Comparison of ENCODE assay signal across 8 cellular contexts in genomic region chr1:151199860-151200581, GRCh38. TPM values are rescaled to one million over a fixed set of nuclear protein-coding genes. Genes with fewer than 3 reads are reported as not detected.
DNase-seq lines count a peak whose midpoint lies in the region; ATAC-seq and TF ChIP-seq lines count a peak whose summit lies in the region.

No MANE protein-coding gene starts in this region.

- H2AFZ ChIP-seq in trophoblast cell (ENCODE audit: insufficient read depth, low read length, poor library complexity), result no peak overlapping the region

- H3K36me3 ChIP-seq in trophoblast cell (ENCODE audit: control insufficient read depth in 1 of 2, insufficient read depth in 2 of 2, low read length in 2 of 2), result peaks cover 10 to 16% of the 10 kb centered on the region in 2 experiments

- peak overlapping the region; percentile 19 for H4K8ac ChIP-seq in trophoblast cell (ENCODE audit: low read depth, low read length)

- H3K4me3 ChIP-seq in AG04449 (ENCODE audit: low read depth, low read length) (peak overlapping the region; percentile 93), HL-60 (replicated peaks; ENCODE audit: insufficient read depth, low read length) (peak overlapping the region; percentile 98), fibroblast of the aortic adventitia (ENCODE audit: low read depth, low read length) (peak overlapping the region; percentile 99), trophoblast cell (ENCODE audit: low read depth, low read length) (peak overlapping the region; percentile 64)

- H3K79me1 ChIP-seq in trophoblast cell (ENCODE audit: low read length), result peaks cover 16% of the 10 kb centered on the region

- POLR2A ChIA-PET in AG04449 (lab: Yijun Ruan, JAX), result interaction anchor here (0.7 to 2.1 kb wide), 5 partner anchors 10 to 81 kb away, joined by 3 to 6 read pairs (median 3); partner anchors contain the start of gene VPS72

- H3K4me2 ChIP-seq in trophoblast cell (ENCODE audit: low read length), result peak overlapping the region; percentile 96

- peak overlapping the region; percentile 79 for H2AK5ac ChIP-seq in trophoblast cell (ENCODE audit: low read length)

- peak overlapping the region; percentile 72 for H2BK12ac ChIP-seq in trophoblast cell (ENCODE audit: low read length)

- CTCF ChIA-PET in AG04449 (lab: Yijun Ruan, JAX), result interaction anchor here (0.7 to 2.2 kb wide), 2 partner anchors 51 to 141 kb away, joined by 3 to 9 read pairs; no protein-coding TSS in a partner anchor

- ATAC-seq in GM21825 (IDR thresholded peaks at IDR 0.05; ENCODE audit: unreplicated experiment), result no peak
- no peak for ATAC-seq in HG02588 (IDR thresholded peaks at IDR 0.05; ENCODE audit: unreplicated experiment)

- no CpG with 5 or more reads among the region's 12 CpGs for WGBS in trophoblast cell (ENCODE audit: extremely low coverage, insufficient coverage, insufficient read length)

- H3K4ac ChIP-seq in trophoblast cell (ENCODE audit: low read depth, low read length), result peak overlapping the region; percentile 82

- H3K9me3 ChIP-seq in trophoblast cell (ENCODE audit: insufficient read depth, low read depth, low read length), result no peaks in the 10 kb centered on the region

- peak overlapping the region; percentile 81; the same call in 1 of the 2 replicates for H3K27ac ChIP-seq in HL-60 (replicated peaks)
- peak overlapping the region; percentile 67 for H3K27ac ChIP-seq in trophoblast cell (ENCODE audit: low read depth, low read length)

- peak overlapping the region; percentile 43 for H2BK120ac ChIP-seq in trophoblast cell (ENCODE audit: insufficient read depth, low read length, poor library complexity)

- peak overlapping the region; percentile 88 for H2BK5ac ChIP-seq in trophoblast cell (ENCODE audit: low read depth, low read length, poor library complexity)

- peak overlapping the region; percentile 90 for H3K14ac ChIP-seq in trophoblast cell (ENCODE audit: low read length)

- no peak for TF ChIP-seq CTCF in AG04449 (IDR thresholded peaks at IDR 0.05; ENCODE audit: insufficient read depth, low read length, missing control alignments)
- TF ChIP-seq CTCF in HL-60 (IDR thresholded peaks at IDR 0.05; ENCODE audit: insufficient read depth, low read length), result no peak
- no peak for TF ChIP-seq CTCF in fibroblast of the aortic adventitia (IDR thresholded peaks at IDR 0.05; ENCODE audit: insufficient read depth, low read length)

- H3K4me1 ChIP-seq in trophoblast cell (ENCODE audit: control insufficient read depth in 1 of 2, insufficient read depth in 2 of 2, low read length in 2 of 2), result peaks cover 4 to 11% of the 10 kb centered on the region in 2 experiments

- no peak overlapping the region for H3K23ac ChIP-seq in trophoblast cell (ENCODE audit: low read length)

- H3K18ac ChIP-seq in trophoblast cell (ENCODE audit: low read length), result peak overlapping the region; percentile 84

- no peak overlapping the region for H4K12ac ChIP-seq in trophoblast cell (ENCODE audit: low read depth, low read length)

- H3K27me3 ChIP-seq in HL-60 (ENCODE audit: insufficient read depth, poor library complexity, severe bottlenecking) (no peaks in the 10 kb centered on the region), trophoblast cell (ENCODE audit: insufficient read depth, low read length) (no peaks in the 10 kb centered on the region)

- H3K79me2 ChIP-seq in trophoblast cell (ENCODE audit: control insufficient read depth, insufficient read depth, low read length, poor library complexity), result peaks cover 31% of the 10 kb centered on the region

- H3K9ac ChIP-seq in trophoblast cell (ENCODE audit: low read length), result peak overlapping the region; percentile 80

- peak overlapping the region; percentile 47 for H4K91ac ChIP-seq in trophoblast cell (ENCODE audit: low read depth, low read length)

- DNase-seq in AG04449 (ENCODE audit: low read depth, low spot score), result no peak
- DNase-seq in HL-60 (ENCODE audit: low read depth in 1 of 2, low spot score in 1 of 2), result peak in 1 of 2 experiments; percentile 6
- DNase-seq in activated CD4-positive, alpha-beta T cell treated with anti-CD3 and anti-CD28 coated beads for 48 hours, result peak; percentile 28
- peak; percentile 95 for DNase-seq in fibroblast of the aortic adventitia (ENCODE audit: low read depth)
- peak; percentile 82 to 88 for DNase-seq in trophoblast cell
- no peak for DNase-seq in GDM1 (lab: John Stamatoyannopoulos, UW)

RNA-seq across cellular contexts. Expression of gene PIP5K1A, which starts 1.7 kb away (rescaled TPM):
- 56.4 and 86.4 TPM in 2 replicates for total RNA-seq in fibroblast of the aortic adventitia (ENCODE audit: low replicate concordance)
- 109 and 113 TPM in 2 replicates for polyA plus RNA-seq in trophoblast cell (2013)

RNA-seq across cellular contexts. Expression of gene VPS72, which starts 10.0 kb away (rescaled TPM):
- total RNA-seq in fibroblast of the aortic adventitia (ENCODE audit: low replicate concordance), result 9.2 and 42.8 TPM in 2 replicates
- polyA plus RNA-seq in trophoblast cell (2013), result 57.9 and 60.8 TPM in 2 replicates

RNA-seq across cellular contexts. Expression of gene TMOD4, which starts 24.2 kb away (rescaled TPM):
- 0.54 TPM in 1 of 2 replicates, not detected in the other for total RNA-seq in fibroblast of the aortic adventitia (ENCODE audit: low replicate concordance)
- not detected in 2 replicates for polyA plus RNA-seq in trophoblast cell (2013)

RNA-seq across cellular contexts. Expression of gene SCNM1, which starts 34.1 kb away (rescaled TPM):
- total RNA-seq in fibroblast of the aortic adventitia (ENCODE audit: low replicate concordance), result 38.0 and 48.4 TPM in 2 replicates
- polyA plus RNA-seq in trophoblast cell (2013), result 52.5 and 53.6 TPM in 2 replicates

RNA-seq across cellular contexts. Expression of gene LYSMD1, which starts 34.3 kb away (rescaled TPM):
- total RNA-seq in fibroblast of the aortic adventitia (ENCODE audit: low replicate concordance), result 7.5 and 12.5 TPM in 2 replicates
- polyA plus RNA-seq in trophoblast cell (2013), result 5.7 and 6.0 TPM in 2 replicates

Comparison
In these comparisons a context has a peak if more than half of its experiments do, and no peak if none do; other contexts are left out.
1. DNase-seq: peak in activated CD4-positive, alpha-beta T cell treated with anti-CD3 and anti-CD28 coated beads for 48 hours (single experiment), fibroblast of the aortic adventitia (single experiment) and trophoblast cell (2 of 2); none in AG04449 (single experiment) and GDM1 (single experiment).
2. Peak in every context shown above with its lines, with median percentiles within 50 percentile points of each other: H3K4me3 ChIP-seq.